11 cellular contexts compared by ENCODE assay signal in genomic region chr5:126624534-126624933, GRCh38. TPM values are rescaled to one million over a fixed set of nuclear protein-coding genes. Genes with fewer than 3 reads are reported as not detected.
A peak's percentile ranks its signal among the peaks of the same experiment; 100 is the strongest.
DNase-seq lines count a peak whose midpoint lies in the region; ATAC-seq and TF ChIP-seq lines count a peak whose summit lies in the region.
"Had no signal": no experiment of that assay in that cellular context is flagged by ENCODE, and none has a peak within 500 bp of the region (broad histone marks: within the 10 kb centered on the region; RNA-seq: fewer than 3 reads in every experiment).

No MANE protein-coding gene starts in this region.

- H4K8ac ChIP-seq in IMR-90 (ENCODE audit: low read depth in 2 of 2, low read length in 2 of 2), result peak overlapping the region in 1 of 2 experiments; percentile 42; a peak in 1 of 4 replicates

- H3K36me3 ChIP-seq in IMR-90 (ENCODE audit: control insufficient read depth, insufficient read depth, low read length), result peaks cover 14% of the 10 kb centered on the region

- TF ChIP-seq POLR2A in IMR-90 (IDR thresholded peaks at IDR 0.05; ENCODE audit: low read depth, low read length), result no peak

- peak overlapping the region; percentile 22 for H3K4me2 ChIP-seq in IMR-90 (ENCODE audit: low read depth, low read length)

- H3K9me1 ChIP-seq in IMR-90 (ENCODE audit: insufficient read depth, low read length), result no peaks in the 10 kb centered on the region

- peaks cover 13 to 23% of the 10 kb centered on the region in 2 experiments for H3K79me1 ChIP-seq in IMR-90 (ENCODE audit: low read depth in 1 of 2, low read length in 2 of 2)

- H2BK120ac ChIP-seq in IMR-90 (ENCODE audit: low read depth, low read length), result peak overlapping the region; percentile 57; the same call in 1 of the 2 replicates

- peak overlapping the region; percentile 82 for H3K27ac Mint-ChIP-seq in activated T-helper 17 cell treated with anti-CD3 and anti-CD28 coated beads, Interleukin-2, amount 50 U/mL, for 72 hours
- H3K27ac Mint-ChIP-seq in progenitor cell of endocrine pancreas, result no peak overlapping the region

- H3K14ac ChIP-seq in IMR-90 (replicated peaks; ENCODE audit: low read depth, low read length), result no peak overlapping the region

- peak overlapping the region; percentile 25 for H3K18ac ChIP-seq in IMR-90 (ENCODE audit: low read depth, low read length)

- no peak for TF ChIP-seq RAD21 in IMR-90 (IDR thresholded peaks at IDR 0.05; ENCODE audit: low read length)

- H3K4me3 Mint-ChIP-seq in activated T-helper 17 cell treated with anti-CD3 and anti-CD28 coated beads, Interleukin-2, amount 50 U/mL, for 72 hours, result peak overlapping the region; percentile 40
- no peak overlapping the region for H3K4me3 Mint-ChIP-seq in progenitor cell of endocrine pancreas (ENCODE audit: low read depth)

- H3K4me1 ChIP-seq in IMR-90 (ENCODE audit: control insufficient read depth, insufficient read depth, low read length), result peaks cover 4% of the 10 kb centered on the region

- no peak overlapping the region for H2BK20ac ChIP-seq in IMR-90 (ENCODE audit: low read depth, low read length)

- BruUV-seq in IMR-90 (replicated peaks; lab: Mats Ljungman, UMichigan), result no TSS peak

- H4K5ac ChIP-seq in IMR-90 (ENCODE audit: low read depth, low read length), result no peak overlapping the region

- no peak for TF ChIP-seq CTCF in AG10803 (conservative IDR thresholded peaks at IDR 0.05; ENCODE audit: low read length)
- no peak for TF ChIP-seq CTCF in IMR-90 (conservative IDR thresholded peaks at IDR 0.05; ENCODE audit: low read depth, low read length)
- no peak for TF ChIP-seq CTCF in progenitor cell of endocrine pancreas (IDR thresholded peaks at IDR 0.05; ENCODE audit: unreplicated experiment)

- H4K20me1 ChIP-seq in IMR-90 (ENCODE audit: insufficient read depth, low read length), result no peaks in the 10 kb centered on the region

- no peaks in the 10 kb centered on the region for H3K27me3 ChIP-seq in IMR-90 (ENCODE audit: control insufficient read depth, insufficient read depth, low read length)

- H3K27me3 Mint-ChIP-seq in activated T-helper 17 cell treated with anti-CD3 and anti-CD28 coated beads, Interleukin-2, amount 50 U/mL, for 72 hours, result no peaks in the 10 kb centered on the region
- no peaks in the 10 kb centered on the region for H3K27me3 Mint-ChIP-seq in progenitor cell of endocrine pancreas

- H2AFZ ChIP-seq in IMR-90 (replicated peaks; ENCODE audit: low read length, poor library complexity), result no peak overlapping the region

- H3K27ac ChIP-seq in IMR-90 (ENCODE audit: insufficient read depth, low read length), result peak overlapping the region; percentile 66; the same call in 1 of the 2 replicates

- intact Hi-C loops in IMR-90 (cut with micrococcal nuclease), result no loop called here

- no peak overlapping the region for H3K9ac ChIP-seq in IMR-90 (ENCODE audit: low read depth, low read length)

- H2BK5ac ChIP-seq in IMR-90 (ENCODE audit: low read depth, low read length, poor library complexity, severe bottlenecking), result peak overlapping the region; percentile 99

- 0 out of 2 replicates have a peak overlapping the region, but pooled peaks have one; percentile 13 for H3K23ac ChIP-seq in IMR-90 (ENCODE audit: low read depth, low read length)

- H3K56ac ChIP-seq in IMR-90 (ENCODE audit: extremely low read depth, insufficient read depth, low read length), result no peak overlapping the region

- H2AK9ac ChIP-seq in IMR-90 (replicated peaks; ENCODE audit: low read depth, low read length, poor library complexity), result no peak overlapping the region

- H3K4me1 Mint-ChIP-seq in activated T-helper 17 cell treated with anti-CD3 and anti-CD28 coated beads, Interleukin-2, amount 50 U/mL, for 72 hours, result peaks cover 8% of the 10 kb centered on the region
- H3K4me1 Mint-ChIP-seq in progenitor cell of endocrine pancreas (ENCODE audit: low read depth), result peaks cover 2% of the 10 kb centered on the region

- H4K91ac ChIP-seq in IMR-90 (ENCODE audit: insufficient read depth, low read depth, low read length), result no peak overlapping the region

- H2AK5ac ChIP-seq in IMR-90 (ENCODE audit: low read depth, low read length), result no peak overlapping the region

- POLR2A ChIA-PET in IMR-90 (lab: Charles Lee; ENCODE audit: unreplicated experiment), result no interaction called here

- H3K9me3 Mint-ChIP-seq in activated T-helper 17 cell treated with anti-CD3 and anti-CD28 coated beads, Interleukin-2, amount 50 U/mL, for 72 hours, result no peaks in the 10 kb centered on the region
- no peaks in the 10 kb centered on the region for H3K9me3 Mint-ChIP-seq in progenitor cell of endocrine pancreas (ENCODE audit: low read depth)

- dilution Hi-C loops in IMR-90 (cut with HindIII; ENCODE audit: low sequenced_read_pairs, unreplicated experiment), result no loop called here

- 0 out of 2 replicates have a peak overlapping the region, but pooled peaks have one; percentile 34 for H3K4ac ChIP-seq in IMR-90 (ENCODE audit: low read depth, low read length)

- H3K9me3 ChIP-seq in IMR-90 (ENCODE audit: control insufficient read depth, insufficient read depth, low read length), result no peaks in the 10 kb centered on the region

- CTCF ChIA-PET in IMR-90 (lab: Yijun Ruan, JAX), result interaction anchor here (1.0 kb wide), 1 partner anchor 14 kb away, joined by 3 read pairs; no protein-coding TSS in a partner anchor

- H2BK15ac ChIP-seq in IMR-90 (ENCODE audit: low read depth, low read length), result no peak overlapping the region

- H3K4me3 ChIP-seq in AG10803 (ENCODE audit: low read length) (no peak overlapping the region), IMR-90 (ENCODE audit: insufficient read depth, low read depth, low read length) (no peak overlapping the region)

- in situ Hi-C loops in IMR-90 (cut with MboI; ENCODE audit: low sequenced_read_pairs), result no loop called here

- no CpG with 5 or more reads among the region's 4 CpGs for WGBS in IMR-90 (ENCODE audit: extremely low coverage in 2 of 2, insufficient read length in 1 of 2), 2 experiments

- peak; percentile 82 for ATAC-seq in IMR-90 (ENCODE audit: low read depth)
- ATAC-seq in activated T-helper 17 cell treated with anti-CD3 and anti-CD28 coated beads, Interleukin-2, amount 50 U/mL, for 72 hours (replicated peaks), result peak; percentile 73
- no peak for ATAC-seq in GM18861 (IDR thresholded peaks at IDR 0.05; ENCODE audit: unreplicated experiment)
- no peak for ATAC-seq in HG03108 (IDR thresholded peaks at IDR 0.05; ENCODE audit: unreplicated experiment)
- ATAC-seq in HG03521 (IDR thresholded peaks at IDR 0.05; ENCODE audit: unreplicated experiment), result no peak

- peak; percentile 91 for DNase-seq in AG10803 (ENCODE audit: low read depth)
- peak; percentile 94 for DNase-seq in IMR-90
- peak; percentile 81 for DNase-seq in hepatic stellate cell (ENCODE audit: low spot score)
- no peak for DNase-seq in progenitor cell of endocrine pancreas (ENCODE audit: low spot score, unreplicated experiment)
- DNase-seq: midbrain; NCI-H526 treated with DMSO at 0.1 percent for 48 hours; stimulated activated CD4-positive, alpha-beta T cell treated with anti-CD3 and anti-CD28 coated beads, Interleukin-4, amount 100 ng/mL, for 1 hour had no signal

- H3K36me3 Mint-ChIP-seq in activated T-helper 17 cell treated with anti-CD3 and anti-CD28 coated beads, Interleukin-2, amount 50 U/mL, for 72 hours (ENCODE audit: low read depth), result peaks cover 77% of the 10 kb centered on the region
- peaks cover 20% of the 10 kb centered on the region for H3K36me3 Mint-ChIP-seq in progenitor cell of endocrine pancreas (ENCODE audit: insufficient read depth)

TF ChIP-seq in IMR-90, 13 proteins besides CTCF, POLR2A, EP300 and RAD21 (continues in another document):
- TF ChIP-seq MAZ (IDR thresholded peaks at IDR 0.05; ENCODE audit: borderline replicate concordance, low read depth, low read length), result no peak
- TF ChIP-seq RCOR1 (IDR thresholded peaks at IDR 0.05; ENCODE audit: insufficient replicate concordance, low read length), result no peak
- TF ChIP-seq RFX5 (IDR thresholded peaks at IDR 0.05; ENCODE audit: low read depth, low read length), result no peak
- no peak for TF ChIP-seq SMC3 (IDR thresholded peaks at IDR 0.05; ENCODE audit: low read depth, low read length)
- TF ChIP-seq BHLHE40 (IDR thresholded peaks at IDR 0.05; ENCODE audit: low read depth, low read length), result 0 out of 2 replicates have a peak, but pooled peaks have one; percentile 29
- peak; percentile 60 for TF ChIP-seq CEBPB (IDR thresholded peaks at IDR 0.05; ENCODE audit: low read depth, low read length)
- TF ChIP-seq NFE2L2 (IDR thresholded peaks at IDR 0.05; ENCODE audit: low read depth, low read length), result no peak
- no peak for TF ChIP-seq ELK1 (IDR thresholded peaks at IDR 0.05; ENCODE audit: borderline replicate concordance, low read depth, low read length)
- TF ChIP-seq CHD1 (IDR thresholded peaks at IDR 0.05; ENCODE audit: low read depth, low read length), result no peak
- TF ChIP-seq MAFK (IDR thresholded peaks at IDR 0.05; ENCODE audit: low read depth, low read length), result no peak
- TF ChIP-seq FOS (IDR thresholded peaks at IDR 0.05; ENCODE audit: low read depth, low read length), result peak; percentile 86
- TF ChIP-seq MXI1 (IDR thresholded peaks at IDR 0.05; ENCODE audit: borderline replicate concordance, low read depth, low read length), result no peak

RNA-seq across cellular contexts. Expression of gene PHAX, which starts 23.8 kb away (rescaled TPM):
- total RNA-seq in IMR-90 (2012; rRNA removed), result 46.4 and 104 TPM in 2 replicates
- 25.7 and 32.5 TPM in 2 replicates for polyA plus RNA-seq in IMR-90 (2012; rRNA removed)
- 7.7 and 10.6 TPM in 2 replicates for polyA plus RNA-seq in IMR-90 (2012; cell fraction: cytosol; rRNA removed)
- 1.8 and 4.3 TPM in 2 replicates for polyA plus RNA-seq in IMR-90 (2012; cell fraction: nucleus; rRNA removed; ENCODE audit: low replicate concordance)
- total RNA-seq in activated T-helper 17 cell treated with anti-CD3 and anti-CD28 coated beads, Interleukin-2, amount 50 U/mL, for 72 hours, result 10 to 100 TPM; 30.5 to 38.6 TPM
- total RNA-seq in progenitor cell of endocrine pancreas, result 45.8 and 58.2 TPM in 2 replicates

RNA-seq across cellular contexts. Expression of gene ALDH7A1, which starts 29.5 kb away (rescaled TPM):
- total RNA-seq in IMR-90 (2012; rRNA removed) (40.9 and 43.9 TPM in 2 replicates), progenitor cell of endocrine pancreas (233 and 246 TPM in 2 replicates)
- polyA plus RNA-seq in IMR-90 (2012; rRNA removed), result 54.9 and 62.2 TPM in 2 replicates
- 20.6 and 38.1 TPM in 2 replicates for polyA plus RNA-seq in IMR-90 (2012; cell fraction: cytosol; rRNA removed)
- 5.9 and 36.0 TPM in 2 replicates for polyA plus RNA-seq in IMR-90 (2012; cell fraction: nucleus; rRNA removed; ENCODE audit: low replicate concordance)
- 1 to 10 TPM; 2.4 to 3.3 TPM for total RNA-seq in activated T-helper 17 cell treated with anti-CD3 and anti-CD28 coated beads, Interleukin-2, amount 50 U/mL, for 72 hours

Comparison
In these comparisons a context has a peak if more than half of its experiments do, and no peak if none do; other contexts are left out.
1. ATAC-seq: peak in IMR-90 (single experiment) and activated T-helper 17 cell treated with anti-CD3 and anti-CD28 coated beads, Interleukin-2, amount 50 U/mL, for 72 hours (single experiment); none in GM18861 (single experiment), HG03108 (single experiment) and HG03521 (single experiment).